ENCODE assay signal across 8 cellular contexts in genomic region chr1:184792450-184792969, GRCh38. TPM values are rescaled to one million over a fixed set of nuclear protein-coding genes. Genes with fewer than 3 reads are reported as not detected.
DNase-seq lines count a peak whose midpoint lies in the region; ATAC-seq, FAIRE-seq and TF ChIP-seq lines count a peak whose summit lies in the region.

No MANE protein-coding gene starts in this region.

- H3K9me3 Mint-ChIP-seq in activated CD4-positive, alpha-beta T cell treated with anti-CD3 and anti-CD28 coated beads, Interleukin-2, amount 10 ng/mL, durations not matched to agents 7 days and 5 days: no peaks in the 10 kb centered on the region

- in situ Hi-C loops in K562 (cut with MboI): no loop called here
- in situ Hi-C loops in GM13977 (cut with MboI; ENCODE audit: low pct_unique_long_range_greater_than_20kb, low sequenced_read_pairs, unreplicated experiment): no loop called here

- H3K27ac Mint-ChIP-seq in activated CD4-positive, alpha-beta T cell treated with anti-CD3 and anti-CD28 coated beads, Interleukin-2, amount 10 ng/mL, durations not matched to agents 7 days and 5 days: no peak overlapping the region

- no peaks in the 10 kb centered on the region for H3K79me2 ChIP-seq in K562 (ENCODE audit: control insufficient read depth, insufficient read depth, low read length)

- POLR2A ChIA-PET in K562 (lab: Yijun Ruan, JAX): interaction anchor here (0.7 kb wide), 1 partner anchor 26 kb away, joined by 3 read pairs; no protein-coding TSS in a partner anchor
- POLR2A ChIA-PET in activated CD4-positive, alpha-beta T cell treated with anti-CD3 and anti-CD28 coated beads, Interleukin-2, amount 10 ng/mL, durations not matched to agents 7 days and 5 days (lab: Charles Lee): no interaction called here

- H3K4me3 ChIP-seq in K562: no peak overlapping the region

- H3K27me3 Mint-ChIP-seq in activated CD4-positive, alpha-beta T cell treated with anti-CD3 and anti-CD28 coated beads, Interleukin-2, amount 10 ng/mL, durations not matched to agents 7 days and 5 days: no peaks in the 10 kb centered on the region

- no peak for TF ChIP-seq POLR2A in K562 (conservative IDR thresholded peaks at IDR 0.05)

- no peak overlapping the region for H3K4me2 ChIP-seq in K562 (ENCODE audit: insufficient read depth, low read length)

- 0 out of 5 replicates have a peak, but pooled peaks cover 0 to 8% of the 10 kb centered on the region in 2 experiments for H3K4me1 ChIP-seq in K562 (replicated peaks in 1 of 2; ENCODE audit: control insufficient read depth in 2 of 2, insufficient read depth in 2 of 2, low read length in 2 of 2)

- FAIRE-seq in K562 (lab: Jason Lieb, UNC): no peak

- no peak for TF ChIP-seq EP300 in K562 (IDR thresholded peaks at IDR 0.05; ENCODE audit: low read length)

- intact Hi-C loops in K562 (cut with micrococcal nuclease): no loop called here

- DNase-seq in GF-D8 (lab: John Stamatoyannopoulos, UW) (peak; percentile 89), NCI-H146 treated with DMSO at 0.1 percent for 48 hours (lab: John Stamatoyannopoulos, UW; ENCODE audit: unreplicated experiment) (peak; percentile 49), K562 (ENCODE audit: extremely low read depth in 1 of 4, low spot score in 3 of 4) (no peak), kidney tubule cell (ENCODE audit: low spot score) (peak; percentile 96), stromal cell of bone marrow (ENCODE audit: low read depth) (peak; percentile 99), GM13977 (ENCODE audit: low spot score) (no peak)
- DNase-seq in activated CD4-positive, alpha-beta T cell treated with anti-CD3 and anti-CD28 coated beads, Interleukin-2, amount 10 ng/mL, durations not matched to agents 7 days and 5 days: no peak

- CTCF ChIA-PET in K562 (lab: Yijun Ruan, JAX; ENCODE audit: low intra/inter-chr PET ratio): no interaction called here
- CTCF ChIA-PET in activated CD4-positive, alpha-beta T cell treated with anti-CD3 and anti-CD28 coated beads, Interleukin-2, amount 10 ng/mL, durations not matched to agents 7 days and 5 days (lab: Charles Lee): interaction anchor here (1.0 to 3.1 kb wide), 2 partner anchors 13 to 190 kb away, joined by 3 to 12 read pairs; no protein-coding TSS in a partner anchor

- WGBS in K562 (ENCODE audit: insufficient coverage, low coverage, missing lambda C conversion rate): 55% methylated on average over 5 of the region's 5 CpGs

- TF ChIP-seq CTCF in K562 (IDR thresholded peaks at IDR 0.05 in 2 of 3, conservative IDR thresholded peaks at IDR 0.05 in 1 of 3; ENCODE audit: insufficient read depth in 2 of 3, low read depth in 1 of 3, low read length in 3 of 3) (no peak), GM13977 (IDR thresholded peaks at IDR 0.05; ENCODE audit: extremely low read depth, insufficient read depth, missing control alignments) (no peak)

- H3K9me3 ChIP-seq in K562 (replicated peaks; ENCODE audit: control insufficient read depth, insufficient read depth, low read depth, low read length): no peaks in the 10 kb centered on the region

- no peaks in the 10 kb centered on the region for H3K27me3 ChIP-seq in K562 (ENCODE audit: control insufficient read depth in 2 of 2, insufficient read depth in 2 of 2, low read length in 2 of 2)

- no peak overlapping the region for H3K9ac ChIP-seq in K562 (ENCODE audit: insufficient read depth in 1 of 2, low read depth in 2 of 2, low read length in 2 of 2)

- no peak overlapping the region for H2AFZ ChIP-seq in K562 (ENCODE audit: low read depth, low read length)

- no peaks in the 10 kb centered on the region for H3K9me1 ChIP-seq in K562 (ENCODE audit: control insufficient read depth, insufficient read depth, low read length)

- peaks cover 28% of the 10 kb centered on the region for H3K36me3 Mint-ChIP-seq in activated CD4-positive, alpha-beta T cell treated with anti-CD3 and anti-CD28 coated beads, Interleukin-2, amount 10 ng/mL, durations not matched to agents 7 days and 5 days (ENCODE audit: low read depth)

- no peak overlapping the region for H3K27ac ChIP-seq in K562 (ENCODE audit: extremely low read depth, low read depth, low read length)

- H3K4me3 Mint-ChIP-seq in activated CD4-positive, alpha-beta T cell treated with anti-CD3 and anti-CD28 coated beads, Interleukin-2, amount 10 ng/mL, durations not matched to agents 7 days and 5 days: no peak overlapping the region

- no peaks in the 10 kb centered on the region for H4K20me1 ChIP-seq in K562 (replicated peaks; ENCODE audit: control insufficient read depth, insufficient read depth, low read length)

- H3K4me1 Mint-ChIP-seq in activated CD4-positive, alpha-beta T cell treated with anti-CD3 and anti-CD28 coated beads, Interleukin-2, amount 10 ng/mL, durations not matched to agents 7 days and 5 days: peaks cover 15% of the 10 kb centered on the region

- TF ChIP-seq RAD21 in K562 (CRISPR knock-in tag; conservative IDR thresholded peaks at IDR 0.05 in 1 of 2, IDR thresholded peaks at IDR 0.05 in 1 of 2): no peak

- ATAC-seq in K562 (peak; percentile 8; the same call in 2 of the 3 replicates), HG03025 (IDR thresholded peaks at IDR 0.05; ENCODE audit: low FRiP score, unreplicated experiment) (no peak)

- no peaks in the 10 kb centered on the region for H3K36me3 ChIP-seq in K562 (ENCODE audit: control insufficient read depth, insufficient read depth, low read length)

- no TSS peak for BruUV-seq in K562 (replicated peaks; lab: Mats Ljungman, UMichigan)

TF ChIP-seq in K562, 482 proteins besides CTCF, POLR2A, EP300 and RAD21:
- TF ChIP-seq KDM5B (IDR thresholded peaks at IDR 0.05; ENCODE audit: insufficient replicate concordance, low read depth, low read length) (no peak), ZNF707 (CRISPR knock-in tag; conservative IDR thresholded peaks at IDR 0.05) (no peak), ZC3H11A (IDR thresholded peaks at IDR 0.05; ENCODE audit: low read depth, low read length) (no peak), ZZZ3 (IDR thresholded peaks at IDR 0.05) (no peak), TGIF2 (CRISPR knock-in tag; IDR thresholded peaks at IDR 0.05) (no peak), MNT (conservative IDR thresholded peaks at IDR 0.05) (no peak), MAZ (CRISPR knock-in tag; conservative IDR thresholded peaks at IDR 0.05 in 1 of 2, IDR thresholded peaks at IDR 0.05 in 1 of 2) (0 out of 4 replicates have a peak, but pooled peaks of 1 of the 2 experiments have one; percentile 14), POLR2AphosphoS2 (IDR thresholded peaks at IDR 0.05; ENCODE audit: low read length) (0 out of 2 replicates have a peak, but pooled peaks have one; percentile 3)

RNA-seq across cellular contexts. Expression of gene EDEM3, which starts 37.9 kb away (rescaled TPM):
- total RNA-seq in K562 (2011; cell fraction: chromatin; rRNA removed; ENCODE audit: low replicate concordance): 30.0 and 65.7 TPM in 2 replicates
- 18.3 and 23.0 TPM in 2 replicates for total RNA-seq in K562 (2011; cell fraction: nucleolus; rRNA removed)
- total RNA-seq in K562 (2011; cell fraction: nucleoplasm; rRNA removed): 49.9 and 51.0 TPM in 2 replicates
- total RNA-seq in K562 (2014; rRNA removed): 27.9 and 30.9 TPM in 2 replicates
- 46.6 and 47.9 TPM in 2 replicates for total RNA-seq in K562 (2014; rRNA removed; fragmentation: Illumina TruSeq; extraction: Trizol)
- 40.9 and 45.9 TPM in 2 replicates for total RNA-seq in K562 (2015; rRNA removed; fragmentation: Illumina TruSeq; extraction: Trizol)
- 30.7 and 40.3 TPM in 2 replicates for total RNA-seq in K562 (2021)
- 27.3 and 28.0 TPM in 2 replicates for polyA plus RNA-seq in K562 (2011; rRNA removed)
- 3.5 and 9.9 TPM in 2 replicates for polyA plus RNA-seq in K562 (2011; cell fraction: cytosol; rRNA removed)
- polyA plus RNA-seq in K562 (2011; cell fraction: nucleus; rRNA removed): 24.2 and 34.5 TPM in 2 replicates
- 20.5 and 21.3 TPM in 2 replicates for polyA plus RNA-seq in K562 (2012)
- 22.3 and 31.6 TPM in 2 replicates for polyA plus RNA-seq in K562 (2014; fragmentation: Illumina TruSeq; extraction: Trizol)
- polyA plus RNA-seq in K562 (2014; fragmentation: Nextera tagmentation; extraction: Ambion mirVana): 10 to 100 TPM; 15.8 to 18.5 TPM
- polyA plus RNA-seq in K562 (2014; rRNA removed): 16.6 and 19.5 TPM in 2 replicates
- 137 and 138 TPM in 2 replicates for polyA minus RNA-seq in K562 (2011; rRNA and poly(A)+ RNA removed)
- 33.3 and 55.8 TPM in 2 replicates for polyA minus RNA-seq in K562 (2011; cell fraction: cytosol; rRNA and poly(A)+ RNA removed)
- polyA minus RNA-seq in K562 (2011; cell fraction: nucleus; rRNA and poly(A)+ RNA removed): 17.2 and 36.8 TPM in 2 replicates
- total RNA-seq in activated CD4-positive, alpha-beta T cell treated with anti-CD3 and anti-CD28 coated beads, Interleukin-2, amount 10 ng/mL, durations not matched to agents 7 days and 5 days: 10 to 100 TPM; 28.4 to 32.8 TPM

Comparison
In these comparisons a context has a peak if more than half of its experiments do, and no peak if none do; other contexts are left out.
1. DNase-seq: peak in GF-D8 (single experiment), NCI-H146 treated with DMSO at 0.1 percent for 48 hours (single experiment), kidney tubule cell (single experiment) and stromal cell of bone marrow (single experiment); none in K562 (0 of 4), GM13977 (single experiment) and activated CD4-positive, alpha-beta T cell treated with anti-CD3 and anti-CD28 coated beads, Interleukin-2, amount 10 ng/mL, durations not matched to agents 7 days and 5 days (single experiment).